In the genomic region with DNA sequence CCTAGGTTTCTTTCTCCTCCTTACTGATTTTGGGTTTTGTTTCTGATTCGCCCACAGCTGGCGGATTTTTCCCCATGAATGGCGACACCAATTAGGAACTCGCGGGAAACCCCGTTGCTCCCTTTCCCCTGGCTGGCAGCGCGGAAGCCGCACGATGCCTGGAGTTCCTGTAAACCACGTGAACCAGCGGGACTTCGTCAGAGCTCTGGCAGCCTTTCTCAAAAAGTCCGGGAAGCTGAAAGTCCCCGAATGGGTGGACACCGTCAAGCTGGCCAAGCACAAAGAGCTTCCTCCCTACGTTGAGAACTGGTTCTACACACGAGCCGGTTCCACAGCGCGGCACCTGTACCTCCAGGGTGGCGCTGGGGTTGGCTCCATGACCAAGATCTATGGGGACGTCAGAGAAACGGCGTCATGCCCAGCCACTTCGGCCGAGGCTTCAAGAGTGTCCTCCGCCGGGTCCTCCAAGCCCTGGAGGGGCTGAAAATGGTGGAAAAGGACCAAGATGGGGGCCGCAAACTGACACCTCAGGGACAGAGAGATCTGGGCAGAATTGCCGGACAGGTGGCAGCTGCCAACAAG, we compare ENCODE assay signal across 13 cellular contexts. TPM values are rescaled to one million over a fixed set of nuclear protein-coding genes. Genes with fewer than 3 reads are reported as not detected.
DNase-seq lines count a peak whose midpoint lies in the region; ATAC-seq and TF ChIP-seq lines count a peak whose summit lies in the region.
"Had no signal": no experiment of that assay in that cellular context is flagged by ENCODE, and none has a peak within 500 bp of the region (broad histone marks: within the 10 kb centered on the region; RNA-seq: fewer than 3 reads in every experiment).

No MANE protein-coding gene starts in this region.

- H2AFZ ChIP-seq in PC-3 (ENCODE audit: low read length), result no peak overlapping the region

- H3K4me1 ChIP-seq in breast epithelium, result no peaks in the 10 kb centered on the region
- peaks cover 10% of the 10 kb centered on the region for H3K4me1 ChIP-seq in upper lobe of right lung
- H3K4me1 ChIP-seq in PC-3 (ENCODE audit: insufficient read depth, low read length), result peaks cover 13% of the 10 kb centered on the region

- H3K36me3 ChIP-seq in breast epithelium (no peaks in the 10 kb centered on the region), upper lobe of right lung (peaks cover under 1% of the 10 kb centered on the region), PC-3 (ENCODE audit: low read depth, low read length) (no peaks in the 10 kb centered on the region)

- DNase-seq in breast epithelium (ENCODE audit: low spot score in 2 of 2), result peak; percentile 47 to 76
- DNase-seq in MCF 10A (ENCODE audit: unreplicated experiment), result no peak
- DNase-seq in head of caudate nucleus, result peak in 29 of 42 donors; percentile 8 to 71 (median 26)
- DNase-seq in memory B cell (ENCODE audit: low spot score in 2 of 2), result no peak
- DNase-seq in upper lobe of right lung, result peak; percentile 67
- no peak for DNase-seq in PC-3
- DNase-seq in middle frontal gyrus (ENCODE audit: extremely low spot score, low spot score), result no peak
- no peak for DNase-seq in activated naive CD4-positive, alpha-beta T cell treated with anti-CD3 and anti-CD28 coated beads, Interleukin-2, amount 10 ng/mL, durations not matched to agents 7 days and 5 days
- DNase-seq: activated CD4-positive, alpha-beta T cell treated with anti-CD3 and anti-CD28 coated beads, Interleukin-2, amount 50 U/mL, for 4 hours; naive thymus-derived CD4-positive, alpha-beta T cell; NCI-H1092 treated with DMSO at 0.1 percent for 48 hours; small intestine had no signal

- no peak for TF ChIP-seq POLR2A in breast epithelium (IDR thresholded peaks at IDR 0.05)

- peak overlapping the region; percentile 79 to 87 for H3K27ac ChIP-seq in breast epithelium
- H3K27ac ChIP-seq in upper lobe of right lung, result no peak overlapping the region
- no peak overlapping the region for H3K27ac ChIP-seq in PC-3 (ENCODE audit: low read length)
- H3K27ac ChIP-seq: A549 had no signal

- no peak overlapping the region for H3K9ac ChIP-seq in PC-3 (ENCODE audit: low read length)

- ATAC-seq in memory B cell (ENCODE audit: low read depth) (no peak), upper lobe of right lung (no peak), PC-3 (no peak)
- ATAC-seq: A549; naive thymus-derived CD4-positive, alpha-beta T cell had no signal

- H3K79me2 ChIP-seq in PC-3 (ENCODE audit: low read length), result peaks cover 18% of the 10 kb centered on the region

- H3K4me1 Mint-ChIP-seq in MCF 10A (ENCODE audit: insufficient read depth, unreplicated experiment), result no peaks in the 10 kb centered on the region
- peaks cover 12% of the 10 kb centered on the region for H3K4me1 Mint-ChIP-seq in memory B cell
- H3K4me1 Mint-ChIP-seq in activated naive CD4-positive, alpha-beta T cell treated with anti-CD3 and anti-CD28 coated beads, Interleukin-2, amount 10 ng/mL, durations not matched to agents 7 days and 5 days, result peaks cover 37% of the 10 kb centered on the region

- H3K27me3 ChIP-seq in breast epithelium (no peaks in the 10 kb centered on the region), upper lobe of right lung (no peaks in the 10 kb centered on the region), PC-3 (ENCODE audit: low read length) (no peaks in the 10 kb centered on the region)

- CTCF ChIA-PET in MCF 10A (lab: Yijun Ruan, JAX), result interaction anchor here (0.6 kb wide), 2 partner anchors 91 to 1359 kb away, joined by 3 to 4 read pairs; no protein-coding TSS in a partner anchor
- CTCF ChIA-PET in PC-3 (lab: Charles Lee), result no interaction called here
- CTCF ChIA-PET in activated naive CD4-positive, alpha-beta T cell treated with anti-CD3 and anti-CD28 coated beads, Interleukin-2, amount 10 ng/mL, durations not matched to agents 7 days and 5 days (lab: Charles Lee), result no interaction called here

- H3K4me3 ChIP-seq in breast epithelium, result peak overlapping the region in 2 of 3 donors; percentile 32 to 60
- H3K4me3 ChIP-seq in upper lobe of right lung, result no peak overlapping the region
- no peak overlapping the region for H3K4me3 ChIP-seq in PC-3 (ENCODE audit: low read length)
- H3K4me3 ChIP-seq: A549 had no signal

- H3F3A ChIP-seq in PC-3 (ENCODE audit: low read length, unreplicated experiment), result no peaks in the 10 kb centered on the region

- H3K9me2 ChIP-seq in PC-3 (replicated peaks; ENCODE audit: low read length), result no peaks in the 10 kb centered on the region

- POLR2A ChIA-PET in MCF 10A (lab: Yijun Ruan, JAX), result interaction anchor here (1.0 to 5.7 kb wide), 3 partner anchors 7 to 62 kb away, joined by 3 to 283 read pairs (median 108); partner anchors contain the start of genes DZANK1, POLR3F, RBBP9 and SMIM26
- POLR2A ChIA-PET in PC-3 (lab: Charles Lee; ENCODE audit: unreplicated experiment), result no interaction called here

- no peaks in the 10 kb centered on the region for H4K20me1 ChIP-seq in PC-3 (ENCODE audit: low read length)

- no peak overlapping the region for H3K27ac Mint-ChIP-seq in MCF 10A (ENCODE audit: low read depth, unreplicated experiment)
- H3K27ac Mint-ChIP-seq in memory B cell, result no peak overlapping the region
- H3K27ac Mint-ChIP-seq in activated naive CD4-positive, alpha-beta T cell treated with anti-CD3 and anti-CD28 coated beads, Interleukin-2, amount 10 ng/mL, durations not matched to agents 7 days and 5 days, result no peak overlapping the region

- intact Hi-C loops in breast epithelium (cut with DNase I; ENCODE audit: low total_unique reads) (loop anchor here (5.0 kb wide), 1 partner anchor 972 kb away; the partner anchor contains the start of gene BFSP1), MCF 10A (cut with micrococcal nuclease) (loop anchor here (5.0 kb wide), 1 partner anchor 63 kb away; the partner anchor contains the start of gene SMIM26), head of caudate nucleus (cut with DNase I) (loop anchor here (5.0 kb wide), 2 partner anchors 37 to 63 kb away; partner anchors contain the start of genes DZANK1, POLR3F and SMIM26), upper lobe of right lung (cut with DNase I) (no loop called here), PC-3 (cut with micrococcal nuclease) (no loop called here)

- no peak overlapping the region for H3K4me2 ChIP-seq in PC-3 (ENCODE audit: low read length)
- H3K4me2 ChIP-seq: A549 had no signal

- H3K9me3 ChIP-seq in breast epithelium (no peaks in the 10 kb centered on the region), upper lobe of right lung (no peaks in the 10 kb centered on the region), PC-3 (ENCODE audit: low read length) (no peaks in the 10 kb centered on the region)
- H3K9me3 ChIP-seq: A549 had no signal

- H3K4me3 Mint-ChIP-seq in MCF 10A (ENCODE audit: unreplicated experiment) (no peak overlapping the region), memory B cell (peak overlapping the region; percentile 14)
- no peak overlapping the region for H3K4me3 Mint-ChIP-seq in activated naive CD4-positive, alpha-beta T cell treated with anti-CD3 and anti-CD28 coated beads, Interleukin-2, amount 10 ng/mL, durations not matched to agents 7 days and 5 days

- H3K27me3 Mint-ChIP-seq in MCF 10A (ENCODE audit: insufficient read depth, unreplicated experiment) (no peaks in the 10 kb centered on the region), memory B cell (peaks cover 4% of the 10 kb centered on the region)
- peaks cover 15% of the 10 kb centered on the region for H3K27me3 Mint-ChIP-seq in activated naive CD4-positive, alpha-beta T cell treated with anti-CD3 and anti-CD28 coated beads, Interleukin-2, amount 10 ng/mL, durations not matched to agents 7 days and 5 days

- BruUV-seq in MCF 10A (replicated peaks; lab: Mats Ljungman, UMichigan), result no TSS peak
- no TSS peak for BruUV-seq in PC-3 (replicated peaks; lab: Mats Ljungman, UMichigan)

- H3K9me3 Mint-ChIP-seq in MCF 10A (ENCODE audit: unreplicated experiment) (no peaks in the 10 kb centered on the region), memory B cell (no peaks in the 10 kb centered on the region)
- no peaks in the 10 kb centered on the region for H3K9me3 Mint-ChIP-seq in activated naive CD4-positive, alpha-beta T cell treated with anti-CD3 and anti-CD28 coated beads, Interleukin-2, amount 10 ng/mL, durations not matched to agents 7 days and 5 days

- no peak for TF ChIP-seq CTCF in breast epithelium (IDR thresholded peaks at IDR 0.05)
- no peak for TF ChIP-seq CTCF in MCF 10A (IDR thresholded peaks at IDR 0.05; ENCODE audit: unreplicated experiment)
- TF ChIP-seq CTCF in upper lobe of right lung (IDR thresholded peaks at IDR 0.05), result no peak
- no peak for TF ChIP-seq CTCF in PC-3 (conservative IDR thresholded peaks at IDR 0.05; ENCODE audit: low read depth, low read length)

- H3K36me3 Mint-ChIP-seq in MCF 10A (ENCODE audit: insufficient read depth, unreplicated experiment), result peaks cover 13% of the 10 kb centered on the region
- no peaks in the 10 kb centered on the region for H3K36me3 Mint-ChIP-seq in memory B cell
- peaks cover 10% of the 10 kb centered on the region for H3K36me3 Mint-ChIP-seq in activated naive CD4-positive, alpha-beta T cell treated with anti-CD3 and anti-CD28 coated beads, Interleukin-2, amount 10 ng/mL, durations not matched to agents 7 days and 5 days

RNA-seq across cellular contexts. Expression of gene SEC23B, which starts 3.2 kb away (rescaled TPM):
- total RNA-seq in breast epithelium (10 to 100 TPM; 27.0 to 57.7 (median 52.8) TPM), MCF 10A (2022) (139 TPM in 2 replicates), upper lobe of right lung (62.9 TPM), PC-3 (2014; rRNA removed) (82.1 and 89.5 TPM in 2 replicates)

RNA-seq across cellular contexts. Expression of gene RBBP9, which starts 7.5 kb away (rescaled TPM):
- total RNA-seq in breast epithelium (10 to 100 TPM; 16.3 to 24.4 (median 17.7) TPM), MCF 10A (2022) (6.8 and 7.3 TPM in 2 replicates), upper lobe of right lung (14.0 TPM), PC-3 (2014; rRNA removed) (17.7 and 22.8 TPM in 2 replicates)

RNA-seq across cellular contexts. Expression of gene POLR3F, which starts 37.4 kb away (rescaled TPM):
- 10 to 100 TPM in 2 of 3 donors, 1 to 10 TPM in 1; 6.9 to 17.6 (median 10.1) TPM for total RNA-seq in breast epithelium
- total RNA-seq in MCF 10A (2022), result 11.2 and 15.1 TPM in 2 replicates
- total RNA-seq in upper lobe of right lung, result 7.2 TPM
- total RNA-seq in PC-3 (2014; rRNA removed), result 28.2 and 31.8 TPM in 2 replicates

RNA-seq across cellular contexts. Expression of gene DZANK1, which starts 37.7 kb away (rescaled TPM):
- 10 to 100 TPM in 1 of 3 donors, 1 to 10 TPM in 2; 2.6 to 14.8 (median 6.9) TPM for total RNA-seq in breast epithelium
- 2.5 and 3.0 TPM in 2 replicates for total RNA-seq in MCF 10A (2022)
- total RNA-seq in upper lobe of right lung, result 2.7 TPM
- total RNA-seq in PC-3 (2014; rRNA removed), result 2.6 and 3.2 TPM in 2 replicates

Comparison
In these comparisons a context has a peak if more than half of its experiments do, and no peak if none do; other contexts are left out.
1. DNase-seq: peak in breast epithelium (2 of 2), head of caudate nucleus (29 of 42) and upper lobe of right lung (single experiment); none in MCF 10A (single experiment), memory B cell (0 of 2), PC-3 (single experiment), middle frontal gyrus (single experiment) and activated naive CD4-positive, alpha-beta T cell treated with anti-CD3 and anti-CD28 coated beads, Interleukin-2, amount 10 ng/mL, durations not matched to agents 7 days and 5 days (single experiment).
2. H3K27ac ChIP-seq: peak in breast epithelium (2 of 2); none in upper lobe of right lung (single experiment) and PC-3 (single experiment).
3. H3K4me3 ChIP-seq: peak in breast epithelium (2 of 3); none in upper lobe of right lung (single experiment) and PC-3 (single experiment).
4. intact Hi-C loops: an anchor here in breast epithelium (5.0 kb wide), MCF 10A (5.0 kb wide) and head of caudate nucleus (5.0 kb wide); none called in upper lobe of right lung and PC-3.